In genomic region chr1:203025721-203026665, GRCh38 we compare ENCODE assay signal across 8 cellular contexts. TPM values are rescaled to one million over a fixed set of nuclear protein-coding genes. Genes with fewer than 3 reads are reported as not detected.
A peak's percentile ranks its signal among the peaks of the same experiment; 100 is the strongest.
DNase-seq lines count a peak whose midpoint lies in the region; ATAC-seq and TF ChIP-seq lines count a peak whose summit lies in the region.

PPFIA4 (plus strand) TSS chr1:203026491; CDS start chr1:203039009, 12,518 bp downstream.

- H3K27ac Mint-ChIP-seq in neural crest cell (ENCODE audit: unreplicated experiment): no peak within 1 kb of the TSS
- peak within 1 kb of the TSS; percentile 70 for H3K27ac Mint-ChIP-seq in stimulated activated naive CD8-positive, alpha-beta T cell treated with anti-CD3 and anti-CD28 coated beads, Interleukin-15, Interleukin-2, amounts not matched to agents 100 ng/mL and 50 ng/mL, for 24 hours

- H3K27me3 ChIP-seq in Loucy (ENCODE audit: insufficient read depth, low read length, poor library complexity, severe bottlenecking): no peaks in the 10 kb centered on the region

- peaks cover 37% of the 10 kb centered on the region for H3K27me3 Mint-ChIP-seq in neural crest cell (ENCODE audit: low read depth)
- peaks cover 4% of the 10 kb centered on the region for H3K27me3 Mint-ChIP-seq in stimulated activated naive CD8-positive, alpha-beta T cell treated with anti-CD3 and anti-CD28 coated beads, Interleukin-15, Interleukin-2, amounts not matched to agents 100 ng/mL and 50 ng/mL, for 24 hours

- peak within 1 kb of the TSS; percentile 65 for H3K4me3 Mint-ChIP-seq in neural crest cell
- H3K4me3 Mint-ChIP-seq in stimulated activated naive CD8-positive, alpha-beta T cell treated with anti-CD3 and anti-CD28 coated beads, Interleukin-15, Interleukin-2, amounts not matched to agents 100 ng/mL and 50 ng/mL, for 24 hours: peak within 1 kb of the TSS; percentile 83

- H3K4me1 ChIP-seq in Loucy (ENCODE audit: insufficient read depth, low read length, poor library complexity, severe bottlenecking): no peaks in the 10 kb centered on the region

- H3K36me3 Mint-ChIP-seq in neural crest cell (ENCODE audit: low read depth): peaks cover 21% of the 10 kb centered on the region
- H3K36me3 Mint-ChIP-seq in stimulated activated naive CD8-positive, alpha-beta T cell treated with anti-CD3 and anti-CD28 coated beads, Interleukin-15, Interleukin-2, amounts not matched to agents 100 ng/mL and 50 ng/mL, for 24 hours (ENCODE audit: low read depth): peaks cover 41% of the 10 kb centered on the region

- H3K36me3 ChIP-seq in Loucy (ENCODE audit: insufficient read depth, low read length): peaks cover 35% of the 10 kb centered on the region; the same call in 1 of the 2 replicates

- TF ChIP-seq CTCF in Loucy (conservative IDR thresholded peaks at IDR 0.05; ENCODE audit: low read length) (no peak), foreskin fibroblast (IDR thresholded peaks at IDR 0.05; ENCODE audit: low read depth, low read length) (no peak), neural crest cell (conservative IDR thresholded peaks at IDR 0.05) (no peak)

- no peaks in the 10 kb centered on the region for H3F3A ChIP-seq in Loucy (ENCODE audit: low read depth)

- H3K9me2 ChIP-seq in Loucy (replicated peaks; ENCODE audit: low read depth, low read length): no peaks in the 10 kb centered on the region

- H3K79me2 ChIP-seq in Loucy (ENCODE audit: insufficient read depth, low read length): no peaks in the 10 kb centered on the region

- H3K4me2 ChIP-seq in Loucy (ENCODE audit: low read depth, low read length, poor library complexity, severe bottlenecking): peak within 1 kb of the TSS; percentile 59

- H3K4me1 Mint-ChIP-seq in neural crest cell: peaks cover 6% of the 10 kb centered on the region
- H3K4me1 Mint-ChIP-seq in stimulated activated naive CD8-positive, alpha-beta T cell treated with anti-CD3 and anti-CD28 coated beads, Interleukin-15, Interleukin-2, amounts not matched to agents 100 ng/mL and 50 ng/mL, for 24 hours (ENCODE audit: low read depth): peaks cover 13% of the 10 kb centered on the region

- peaks cover 3% of the 10 kb centered on the region for H4K20me1 ChIP-seq in Loucy (ENCODE audit: insufficient read depth, low read length, poor library complexity, severe bottlenecking)

- peak within 1 kb of the TSS; percentile 39 for H3K9ac ChIP-seq in Loucy (ENCODE audit: low read depth, low read length, poor library complexity, severe bottlenecking)

- H3K9me3 ChIP-seq in Loucy (ENCODE audit: insufficient read depth, low read depth, low read length): no peaks in the 10 kb centered on the region

- H3K4me3 ChIP-seq in Loucy (ENCODE audit: low read length, poor library complexity, severe bottlenecking) (peak within 1 kb of the TSS; percentile 64), foreskin fibroblast (ENCODE audit: low read depth in 1 of 2, low read length in 2 of 2) (peak within 1 kb of the TSS; percentile 57 to 71)

- ATAC-seq in GM21786 (IDR thresholded peaks at IDR 0.05; ENCODE audit: unreplicated experiment): peak; percentile 78

- H3K9me3 Mint-ChIP-seq in neural crest cell: peaks cover 5% of the 10 kb centered on the region
- peaks cover 7% of the 10 kb centered on the region for H3K9me3 Mint-ChIP-seq in stimulated activated naive CD8-positive, alpha-beta T cell treated with anti-CD3 and anti-CD28 coated beads, Interleukin-15, Interleukin-2, amounts not matched to agents 100 ng/mL and 50 ng/mL, for 24 hours

- no peak within 1 kb of the TSS; the same call in 1 of the 2 replicates for H2AFZ ChIP-seq in Loucy (ENCODE audit: low read length)

- DNase-seq in DMS 273 treated with DMSO at 0.1 percent for 48 hours (lab: John Stamatoyannopoulos, UW): peak; percentile 80
- DNase-seq in SHP77 (lab: John Stamatoyannopoulos, UW): peak; percentile 75 to 90
- DNase-seq in activated gamma-delta T cell (lab: John Stamatoyannopoulos, UW): peak; percentile 78
- peak; percentile 85 to 95 for DNase-seq in foreskin fibroblast
- peak; percentile 83 for DNase-seq in neural crest cell (ENCODE audit: low read depth, low spot score)

RNA-seq across cellular contexts. Expression of gene PPFIA4, which starts in this region (rescaled TPM):
- 2.6 and 5.0 TPM in 2 replicates for total RNA-seq in neural crest cell

Comparison
In these comparisons a context has a peak if more than half of its experiments do, and no peak if none do; other contexts are left out.
1. Peak in every context shown above with its lines: DNase-seq, ATAC-seq and H3K4me3 ChIP-seq.